ENCODE assay signal across 9 cellular contexts in the genomic region with DNA sequence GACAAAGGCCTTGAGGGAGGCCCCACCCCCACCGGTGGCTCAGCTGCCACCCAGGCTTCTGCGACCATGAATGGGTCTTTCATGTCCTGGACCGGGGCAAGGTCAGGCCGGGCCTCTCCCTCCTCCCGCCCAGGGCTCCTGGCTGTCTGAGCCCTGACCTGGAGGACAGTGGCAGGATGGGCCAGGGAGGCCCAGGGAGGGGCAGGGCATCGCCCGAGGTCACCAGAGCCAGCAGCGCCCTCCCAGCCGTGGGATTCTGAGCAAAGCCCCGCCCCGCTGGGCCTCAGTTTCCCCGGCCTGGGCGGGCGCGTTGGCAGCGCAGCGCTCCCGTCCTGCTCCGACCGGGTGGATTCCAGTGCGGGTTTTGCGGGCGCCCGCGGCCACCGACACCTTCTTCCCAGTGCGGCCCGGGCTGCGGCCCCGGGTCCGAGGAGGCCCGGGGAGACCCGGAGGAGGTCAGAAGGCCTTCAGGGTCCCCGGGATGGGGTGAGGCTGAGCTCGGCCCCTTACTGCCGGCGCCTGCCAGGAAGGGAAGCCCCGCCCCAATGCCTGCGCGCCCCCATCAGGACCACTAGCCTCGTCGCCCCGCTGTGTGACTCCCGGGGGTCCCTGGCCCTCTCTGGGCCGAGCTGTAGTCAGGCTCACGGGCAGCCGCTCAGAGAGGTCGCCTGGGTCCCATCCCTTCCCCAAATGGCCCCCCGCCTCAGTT. TPM values are rescaled to one million over a fixed set of nuclear protein-coding genes. Genes with fewer than 3 reads are reported as not detected.
A peak's percentile ranks its signal among the peaks of the same experiment; 100 is the strongest.
DNase-seq lines count a peak whose midpoint lies in the region; ATAC-seq and TF ChIP-seq lines count a peak whose summit lies in the region.
"Had no signal": no experiment of that assay in that cellular context is flagged by ENCODE, and none has a peak within 500 bp of the region (broad histone marks: within the 10 kb centered on the region; RNA-seq: fewer than 3 reads in every experiment).

No MANE protein-coding gene starts in this region.

- no peak for TF ChIP-seq CTCF in kidney epithelial cell (IDR thresholded peaks at IDR 0.05; ENCODE audit: insufficient read depth, low read length, poor library complexity, severe bottlenecking)
- no peak for TF ChIP-seq CTCF in type B pancreatic cell (conservative IDR thresholded peaks at IDR 0.05)

- peak; percentile 8 for DNase-seq in activated naive CD4-positive, alpha-beta T cell treated with Interleukin-2 at 50 U/mL for 16 hours
- DNase-seq in activated naive CD4-positive, alpha-beta T cell (lab: John Stamatoyannopoulos, UW), result no peak
- DNase-seq in kidney epithelial cell (ENCODE audit: low read depth) (no peak), type B pancreatic cell (ENCODE audit: extremely low spot score, unreplicated experiment) (peak; percentile 75), COLO829 (ENCODE audit: low spot score) (no peak)

- peak overlapping the region; percentile 52 for H3K27ac ChIP-seq in angular gyrus (ENCODE audit: low read depth, low read length)

- H3K9me3 Mint-ChIP-seq in type B pancreatic cell, result no peaks in the 10 kb centered on the region
- H3K9me3 Mint-ChIP-seq: activated naive CD4-positive, alpha-beta T cell treated with anti-CD3 and anti-CD28 coated beads, Interleukin-2, amount 50 U/mL, for 24 hours had no signal

- H3K27me3 Mint-ChIP-seq in type B pancreatic cell, result peaks cover 41% of the 10 kb centered on the region

- H3K27me3 ChIP-seq in kidney epithelial cell (ENCODE audit: control insufficient read depth, insufficient read depth, low read length), result peaks cover 52% of the 10 kb centered on the region

- peaks cover 14% of the 10 kb centered on the region for H3K4me1 Mint-ChIP-seq in type B pancreatic cell (ENCODE audit: unreplicated experiment)

- ATAC-seq in GM19452 (IDR thresholded peaks at IDR 0.05; ENCODE audit: unreplicated experiment) (no peak), HG03175 (IDR thresholded peaks at IDR 0.05; ENCODE audit: unreplicated experiment) (no peak)

- no peaks in the 10 kb centered on the region for H3K36me3 ChIP-seq in kidney epithelial cell (ENCODE audit: control insufficient read depth, insufficient read depth, low read length)

- H3K36me3 Mint-ChIP-seq in type B pancreatic cell, result no peaks in the 10 kb centered on the region
- H3K36me3 Mint-ChIP-seq: activated naive CD4-positive, alpha-beta T cell treated with anti-CD3 and anti-CD28 coated beads, Interleukin-2, amount 50 U/mL, for 24 hours had no signal

- H3K4me3 Mint-ChIP-seq in type B pancreatic cell, result no peak overlapping the region
- H3K4me3 Mint-ChIP-seq: activated naive CD4-positive, alpha-beta T cell treated with anti-CD3 and anti-CD28 coated beads, Interleukin-2, amount 50 U/mL, for 24 hours had no signal

- H3K4me3 ChIP-seq in kidney epithelial cell (ENCODE audit: low read depth, low read length), result peak overlapping the region; percentile 42

- H3K27ac Mint-ChIP-seq in type B pancreatic cell, result no peak overlapping the region

RNA-seq across cellular contexts. Expression of gene SEMA6B, which starts 24.6 kb away (rescaled TPM):
- 0.13 and 0.55 TPM in 2 replicates for total RNA-seq in kidney epithelial cell
- 1.7 and 9.5 TPM in 2 replicates for total RNA-seq in type B pancreatic cell (ENCODE audit: low replicate concordance)

RNA-seq across cellular contexts. Expression of gene LRG1, which starts 44.3 kb away (rescaled TPM):
- total RNA-seq in kidney epithelial cell (0.21 and 0.25 TPM in 2 replicates), type B pancreatic cell (ENCODE audit: low replicate concordance) (0.21 and 1.2 TPM in 2 replicates)

RNA-seq across cellular contexts. Expression of gene PLIN5, which starts 49.1 kb away (rescaled TPM):
- 0.07 TPM in 1 of 2 replicates, not detected in the other for total RNA-seq in kidney epithelial cell
- 1.2 and 4.3 TPM in 2 replicates for total RNA-seq in type B pancreatic cell (ENCODE audit: low replicate concordance)

RNA-seq across cellular contexts. Expression of gene TNFAIP8L1, which starts 55.2 kb away (rescaled TPM):
- total RNA-seq in kidney epithelial cell, result 0.75 and 1.2 TPM in 2 replicates
- total RNA-seq in type B pancreatic cell (ENCODE audit: low replicate concordance), result 4.3 and 8.9 TPM in 2 replicates

Comparison
In these comparisons a context has a peak if more than half of its experiments do, and no peak if none do; other contexts are left out.
1. DNase-seq: peak in activated naive CD4-positive, alpha-beta T cell treated with Interleukin-2 at 50 U/mL for 16 hours (single experiment) and type B pancreatic cell (single experiment); none in activated naive CD4-positive, alpha-beta T cell (0 of 4), kidney epithelial cell (single experiment) and COLO829 (single experiment).